In the genomic region with DNA sequence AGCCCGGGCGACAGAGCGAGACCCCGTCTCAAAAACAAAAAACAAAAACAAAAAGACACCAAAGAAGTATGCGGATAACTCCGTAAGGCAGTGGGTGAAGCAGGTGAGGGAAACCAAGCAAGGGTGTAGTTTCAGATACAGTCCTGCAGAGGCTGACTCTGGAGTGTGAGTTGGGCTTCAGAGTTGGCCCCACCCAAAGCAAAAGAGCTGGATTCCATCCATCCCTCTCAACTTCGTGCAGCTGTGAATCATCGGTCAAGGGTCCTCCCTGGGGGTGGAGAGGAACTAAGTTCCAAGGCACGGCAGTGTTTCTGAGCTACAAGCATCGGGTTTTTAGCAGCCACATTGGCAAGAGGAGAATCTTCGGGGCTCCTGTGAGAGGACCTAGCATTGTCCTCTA, we compare ENCODE assay signal across 15 cellular contexts. TPM values are rescaled to one million over a fixed set of nuclear protein-coding genes. Genes with fewer than 3 reads are reported as not detected.
DNase-seq lines count a peak whose midpoint lies in the region; ATAC-seq and TF ChIP-seq lines count a peak whose summit lies in the region.
"Had no signal": no experiment of that assay in that cellular context is flagged by ENCODE, and none has a peak within 500 bp of the region (broad histone marks: within the 10 kb centered on the region; RNA-seq: fewer than 3 reads in every experiment).

No MANE protein-coding gene starts in this region.

- DNase-seq in AG08396 (ENCODE audit: low spot score) (peak; percentile 38), H4 (ENCODE audit: low spot score) (peak; percentile 69), iris pigment epithelial cell (ENCODE audit: low read depth) (peak; percentile 40), kidney glomerular epithelial cell (lab: John Stamatoyannopoulos, UW) (no peak), NCI-H1417 treated with DMSO at 0.1 percent for 48 hours (lab: John Stamatoyannopoulos, UW) (no peak), NCI-H1694 treated with DMSO at 0.1 percent for 48 hours (lab: John Stamatoyannopoulos, UW) (no peak)
- DNase-seq: activated CD4-positive, alpha-beta T cell treated with anti-CD3 and anti-CD28 coated beads for 1 hour; activated T-cell treated with anti-CD3 and anti-CD28 coated beads, Interleukin-2, amount 50 U/mL, for 1 hour; CD4-positive, CD25-positive, alpha-beta regulatory T cell; foreskin melanocyte; islet precursor cell; NCI-H2107 had no signal

- no peak for ATAC-seq in HG03159 (IDR thresholded peaks at IDR 0.05; ENCODE audit: unreplicated experiment)

- no peak for TF ChIP-seq CTCF in VCaP (conservative IDR thresholded peaks at IDR 0.05)

- peak overlapping the region; percentile 68 for H3K27ac ChIP-seq in VCaP
- H3K27ac ChIP-seq: vagina had no signal

RNA-seq across cellular contexts. Expression of gene FAM9A, which starts 43.9 kb away (rescaled TPM):
- not detected in 2 replicates for total RNA-seq in H4 (2014; rRNA removed; shearing (Covaris generic))
- total RNA-seq: CD4-positive, CD25-positive, alpha-beta regulatory T cell; vagina had no signal

Comparison
In these comparisons a context has a peak if more than half of its experiments do, and no peak if none do; other contexts are left out.
1. DNase-seq: peak in AG08396 (single experiment), H4 (single experiment) and iris pigment epithelial cell (single experiment); none in kidney glomerular epithelial cell (single experiment), NCI-H1417 treated with DMSO at 0.1 percent for 48 hours (single experiment) and NCI-H1694 treated with DMSO at 0.1 percent for 48 hours (single experiment).